ENCODE assay signal across 19 cellular contexts in the genomic region with DNA sequence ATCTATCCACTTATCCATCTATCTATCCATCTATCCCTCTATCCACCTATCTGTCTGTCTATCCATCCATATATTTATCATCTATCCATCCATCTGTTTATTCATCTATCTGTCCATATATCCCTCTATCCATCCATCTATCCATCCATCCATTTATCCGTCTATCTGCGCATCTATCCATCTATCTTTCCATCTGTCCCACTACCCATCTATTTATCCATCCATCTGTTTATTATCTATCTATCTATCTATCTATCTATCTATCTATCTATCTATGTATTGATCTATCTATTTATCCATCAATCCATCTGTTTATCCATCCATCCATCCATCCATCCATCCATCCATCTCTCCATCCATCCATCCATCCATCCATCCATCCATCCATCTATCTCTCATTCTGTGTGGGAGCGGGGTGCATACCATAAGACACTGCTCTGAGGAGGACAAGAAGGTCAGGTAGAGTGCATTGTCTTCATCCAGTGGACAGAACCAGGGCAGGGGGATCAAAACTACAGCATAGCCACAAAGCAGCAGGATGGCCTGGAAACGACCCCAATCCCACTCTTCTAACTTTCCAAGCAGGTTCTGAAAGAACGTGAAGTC. TPM values are rescaled to one million over a fixed set of nuclear protein-coding genes. Genes with fewer than 3 reads are reported as not detected.
DNase-seq lines count a peak whose midpoint lies in the region; ATAC-seq and TF ChIP-seq lines count a peak whose summit lies in the region.
"Had no signal": no experiment of that assay in that cellular context is flagged by ENCODE, and none has a peak within 500 bp of the region (broad histone marks: within the 10 kb centered on the region; RNA-seq: fewer than 3 reads in every experiment).

No MANE protein-coding gene starts in this region.

- H3K9me3 ChIP-seq in HEK293 (ENCODE audit: control insufficient read depth, insufficient read depth, low read depth, low read length) (no peaks in the 10 kb centered on the region), tibial nerve (no peaks in the 10 kb centered on the region)

- ATAC-seq in activated CD8-positive, alpha-beta memory T cell treated with anti-CD3 and anti-CD28 coated beads, Interleukin-2, amount 10 ng/mL, durations not matched to agents 7 days and 5 days: no peak
- ATAC-seq in stimulated activated effector memory CD8-positive, alpha-beta T cell treated with anti-CD3 and anti-CD28 coated beads, Interleukin-12 subunit alpha, Interleukin-12 subunit beta, amount 100 ng/mL, for 72 hours: no peak
- ATAC-seq: PC-3 had no signal

- no peak overlapping the region for H3K27ac ChIP-seq in HEK293 (ENCODE audit: extremely low read depth, low read depth, low read length)
- H3K27ac ChIP-seq in tibial nerve: no peak overlapping the region

- WGBS in tibial nerve, 2 donors: 85 to 95% methylated on average over 5 of the region's 5 CpGs

- peaks cover 5% of the 10 kb centered on the region for H3K36me3 Mint-ChIP-seq in activated CD8-positive, alpha-beta memory T cell treated with anti-CD3 and anti-CD28 coated beads, Interleukin-2, amount 10 ng/mL, durations not matched to agents 7 days and 5 days
- peaks cover 5% of the 10 kb centered on the region for H3K36me3 Mint-ChIP-seq in activated T-helper 1 cell treated with anti-CD3 and anti-CD28 coated beads, Interleukin-12 subunit alpha, Interleukin-12 subunit beta, Interleukin-2, Interleukin-4 antibody, amounts not matched to agents 30 ng/mL and 10 ng/mL and 1 ng/mL, durations not matched to agents 14 hours and 24 hours and 36 hours (ENCODE audit: low read depth)
- H3K36me3 Mint-ChIP-seq in stimulated activated effector memory CD8-positive, alpha-beta T cell treated with anti-CD3 and anti-CD28 coated beads, Interleukin-12 subunit alpha, Interleukin-12 subunit beta, amount 100 ng/mL, for 72 hours: peaks cover 9% of the 10 kb centered on the region

- H3K27me3 ChIP-seq in tibial nerve: no peaks in the 10 kb centered on the region

- TF ChIP-seq CTCF in HEK293 (tag by site-specific recombination; IDR thresholded peaks at IDR 0.05) (no peak), tibial nerve (IDR thresholded peaks at IDR 0.05) (no peak)

- in situ Hi-C loops in ACHN (cut with HindIII; ENCODE audit: low pct_ligation_motif_present, low pct_unique_long_range_greater_than_20kb, low sequenced_read_pairs): no loop called here

- POLR2A ChIA-PET in HEK293 (lab: Yijun Ruan, JAX): interaction anchor here (0.5 kb wide), 1 partner anchor 52 kb away, joined by 4 read pairs; no protein-coding TSS in a partner anchor

- CTCF ChIA-PET in activated CD8-positive, alpha-beta memory T cell treated with anti-CD3 and anti-CD28 coated beads, Interleukin-2, amount 10 ng/mL, durations not matched to agents 7 days and 5 days (lab: Charles Lee): interaction anchor here (1.0 to 12.3 kb wide), 3 partner anchors 11 to 37 kb away, joined by 3 to 153 read pairs (median 14); no protein-coding TSS in a partner anchor
- CTCF ChIA-PET in HEK293 (lab: Yijun Ruan, JAX): no interaction called here

- H3K4me3 ChIP-seq in HEK293 (ENCODE audit: low read depth, low read length) (no peak overlapping the region), tibial nerve (no peak overlapping the region)

- no peak for TF ChIP-seq EP300 in tibial nerve (IDR thresholded peaks at IDR 0.05)

- no peak overlapping the region for H3K4me3 Mint-ChIP-seq in activated CD8-positive, alpha-beta memory T cell treated with anti-CD3 and anti-CD28 coated beads, Interleukin-2, amount 10 ng/mL, durations not matched to agents 7 days and 5 days
- no peak overlapping the region for H3K4me3 Mint-ChIP-seq in activated T-helper 1 cell treated with anti-CD3 and anti-CD28 coated beads, Interleukin-12 subunit alpha, Interleukin-12 subunit beta, Interleukin-2, Interleukin-4 antibody, amounts not matched to agents 30 ng/mL and 10 ng/mL and 1 ng/mL, durations not matched to agents 14 hours and 24 hours and 36 hours
- H3K4me3 Mint-ChIP-seq in stimulated activated effector memory CD8-positive, alpha-beta T cell treated with anti-CD3 and anti-CD28 coated beads, Interleukin-12 subunit alpha, Interleukin-12 subunit beta, amount 100 ng/mL, for 72 hours: no peak overlapping the region

- H3K27me3 Mint-ChIP-seq in activated CD8-positive, alpha-beta memory T cell treated with anti-CD3 and anti-CD28 coated beads, Interleukin-2, amount 10 ng/mL, durations not matched to agents 7 days and 5 days: no peaks in the 10 kb centered on the region
- H3K27me3 Mint-ChIP-seq in activated T-helper 1 cell treated with anti-CD3 and anti-CD28 coated beads, Interleukin-12 subunit alpha, Interleukin-12 subunit beta, Interleukin-2, Interleukin-4 antibody, amounts not matched to agents 30 ng/mL and 10 ng/mL and 1 ng/mL, durations not matched to agents 14 hours and 24 hours and 36 hours (ENCODE audit: insufficient read depth): no peaks in the 10 kb centered on the region

- H3K27ac Mint-ChIP-seq in activated CD8-positive, alpha-beta memory T cell treated with anti-CD3 and anti-CD28 coated beads, Interleukin-2, amount 10 ng/mL, durations not matched to agents 7 days and 5 days: no peak overlapping the region
- peak overlapping the region; percentile 68 for H3K27ac Mint-ChIP-seq in activated T-helper 1 cell treated with anti-CD3 and anti-CD28 coated beads, Interleukin-12 subunit alpha, Interleukin-12 subunit beta, Interleukin-2, Interleukin-4 antibody, amounts not matched to agents 30 ng/mL and 10 ng/mL and 1 ng/mL, durations not matched to agents 14 hours and 24 hours and 36 hours
- H3K27ac Mint-ChIP-seq in stimulated activated effector memory CD8-positive, alpha-beta T cell treated with anti-CD3 and anti-CD28 coated beads, Interleukin-12 subunit alpha, Interleukin-12 subunit beta, amount 100 ng/mL, for 72 hours: peak overlapping the region; percentile 78

- no peaks in the 10 kb centered on the region for H3K36me3 ChIP-seq in HEK293 (ENCODE audit: control insufficient read depth in 2 of 2, insufficient read depth in 1 of 2, low read length in 2 of 2)
- no peaks in the 10 kb centered on the region for H3K36me3 ChIP-seq in tibial nerve

- intact Hi-C loops in activated T-helper 1 cell treated with anti-CD3 and anti-CD28 coated beads, Interleukin-12 subunit alpha, Interleukin-12 subunit beta, Interleukin-2, Interleukin-4 antibody, amounts not matched to agents 30 ng/mL and 10 ng/mL and 1 ng/mL, durations not matched to agents 14 hours and 24 hours and 36 hours (cut with micrococcal nuclease): no loop called here

- no peaks in the 10 kb centered on the region for H3K9me3 Mint-ChIP-seq in activated CD8-positive, alpha-beta memory T cell treated with anti-CD3 and anti-CD28 coated beads, Interleukin-2, amount 10 ng/mL, durations not matched to agents 7 days and 5 days (ENCODE audit: low read depth)
- H3K9me3 Mint-ChIP-seq in activated T-helper 1 cell treated with anti-CD3 and anti-CD28 coated beads, Interleukin-12 subunit alpha, Interleukin-12 subunit beta, Interleukin-2, Interleukin-4 antibody, amounts not matched to agents 30 ng/mL and 10 ng/mL and 1 ng/mL, durations not matched to agents 14 hours and 24 hours and 36 hours: peaks cover 2% of the 10 kb centered on the region
- no peaks in the 10 kb centered on the region for H3K9me3 Mint-ChIP-seq in stimulated activated effector memory CD8-positive, alpha-beta T cell treated with anti-CD3 and anti-CD28 coated beads, Interleukin-12 subunit alpha, Interleukin-12 subunit beta, amount 100 ng/mL, for 72 hours
- H3K9me3 Mint-ChIP-seq: CD8-positive, alpha-beta memory T cell had no signal

- TF ChIP-seq POLR2A in tibial nerve (IDR thresholded peaks at IDR 0.05): no peak

- peak; percentile 25 for DNase-seq in activated CD8-positive, alpha-beta memory T cell treated with anti-CD3 and anti-CD28 coated beads, Interleukin-2, amount 50 U/mL, for 48 hours
- DNase-seq in activated CD8-positive, alpha-beta memory T cell treated with anti-CD3 and anti-CD28 coated beads, Interleukin-2, amount 10 ng/mL, durations not matched to agents 7 days and 5 days: no peak
- no peak for DNase-seq in activated T-helper 1 cell treated with anti-CD3 and anti-CD28 coated beads, Interleukin-12 subunit alpha, Interleukin-12 subunit beta, Interleukin-2, Interleukin-4 antibody, amounts not matched to agents 30 ng/mL and 10 ng/mL and 1 ng/mL, durations not matched to agents 14 hours and 24 hours and 36 hours (ENCODE audit: low spot score)
- no peak for DNase-seq in stimulated activated effector memory CD8-positive, alpha-beta T cell treated with anti-CD3 and anti-CD28 coated beads, Interleukin-12 subunit alpha, Interleukin-12 subunit beta, amount 100 ng/mL, for 72 hours (ENCODE audit: low spot score in 2 of 2)
- DNase-seq in tibial nerve (ENCODE audit: low spot score in 2 of 2) (no peak), ACHN (no peak)
- DNase-seq: C1 segment of cervical spinal cord; CD8-positive, alpha-beta memory T cell; NCI-H1417; NCI-H187; NCI-H2107; NCI-H226; NCI-H524; PC-3; RPMI8226; SHP77 treated with DMSO at 0.1 percent for 48 hours had no signal

- H3K4me1 ChIP-seq in HEK293 (ENCODE audit: control insufficient read depth, insufficient read depth, low read length) (no peaks in the 10 kb centered on the region), tibial nerve (peaks cover 0 to 10% (median 3%) of the 10 kb centered on the region in 4 donors)

- peaks cover 74% of the 10 kb centered on the region for H3K4me1 Mint-ChIP-seq in activated CD8-positive, alpha-beta memory T cell treated with anti-CD3 and anti-CD28 coated beads, Interleukin-2, amount 10 ng/mL, durations not matched to agents 7 days and 5 days
- peaks cover 83% of the 10 kb centered on the region for H3K4me1 Mint-ChIP-seq in activated T-helper 1 cell treated with anti-CD3 and anti-CD28 coated beads, Interleukin-12 subunit alpha, Interleukin-12 subunit beta, Interleukin-2, Interleukin-4 antibody, amounts not matched to agents 30 ng/mL and 10 ng/mL and 1 ng/mL, durations not matched to agents 14 hours and 24 hours and 36 hours (ENCODE audit: low read depth)
- H3K4me1 Mint-ChIP-seq in stimulated activated effector memory CD8-positive, alpha-beta T cell treated with anti-CD3 and anti-CD28 coated beads, Interleukin-12 subunit alpha, Interleukin-12 subunit beta, amount 100 ng/mL, for 72 hours: peaks cover 76% of the 10 kb centered on the region

TF ChIP-seq in HEK293, 187 proteins besides CTCF, POLR2A, EP300 and RAD21 (continues in another document):
- TF ChIP-seq ZSCAN23 (tag by site-specific recombination; IDR thresholded peaks at IDR 0.05): no peak
- peak; percentile 81 for TF ChIP-seq ZBTB17 (tag by site-specific recombination; IDR thresholded peaks at IDR 0.05)
- TF ChIP-seq ZNF138 (tag by site-specific recombination; IDR thresholded peaks at IDR 0.05; ENCODE audit: borderline replicate concordance): no peak
- TF ChIP-seq GLI4 (tag by site-specific recombination; IDR thresholded peaks at IDR 0.05): no peak
- peak; percentile 95 for TF ChIP-seq ZNF366 (tag by site-specific recombination; conservative IDR thresholded peaks at IDR 0.05)

RNA-seq across cellular contexts. Expression of gene ENPP6, which starts 53.2 kb away (rescaled TPM):
- total RNA-seq in activated CD8-positive, alpha-beta memory T cell treated with anti-CD3 and anti-CD28 coated beads, Interleukin-2, amount 10 ng/mL, durations not matched to agents 7 days and 5 days: 1 to 10 TPM; 6.2 to 6.9 TPM
- 2.5 and 3.4 TPM in 2 replicates for total RNA-seq in activated T-helper 1 cell treated with anti-CD3 and anti-CD28 coated beads, Interleukin-12 subunit alpha, Interleukin-12 subunit beta, Interleukin-2, Interleukin-4 antibody, amounts not matched to agents 30 ng/mL and 10 ng/mL and 1 ng/mL, durations not matched to agents 14 hours and 24 hours and 36 hours
- total RNA-seq in tibial nerve: 10 to 100 TPM; 12.6 to 42.6 (median 30.3) TPM
- total RNA-seq: A673, M059J, PC-3 had no signal
